In genomic region chr16:29852654-29853053, GRCh38 we compare ENCODE assay signal across 11 cellular contexts.
A peak's percentile ranks its signal among the peaks of the same experiment; 100 is the strongest.
DNase-seq lines count a peak whose midpoint lies in the region; TF ChIP-seq lines count a peak whose summit lies in the region.
"Had no signal": no experiment of that assay in that cellular context is flagged by ENCODE, and none has a peak within 500 bp of the region (broad histone marks: within the 10 kb centered on the region; RNA-seq: fewer than 3 reads in every experiment).

No MANE protein-coding gene starts in this region.

- no peak overlapping the region for H3K4me3 ChIP-seq in skeletal muscle cell (ENCODE audit: low read depth, low read length)

- DNase-seq in fibroblast of peridontal ligament (ENCODE audit: extremely low read depth): peak; percentile 54
- peak; percentile 33 for DNase-seq in skeletal muscle cell (ENCODE audit: low read depth)
- no peak for DNase-seq in NCI-H345 (lab: John Stamatoyannopoulos, UW)
- no peak for DNase-seq in NOMO-1 treated with DMSO at 0.1 percent for 48 hours (lab: John Stamatoyannopoulos, UW; ENCODE audit: unreplicated experiment)
- DNase-seq in NCI-H2171 treated with DMSO at 0.1 percent for 48 hours (lab: John Stamatoyannopoulos, UW): no peak
- DNase-seq: activated CD4-positive, CD25-positive, alpha-beta regulatory T cell treated with anti-CD3 and anti-CD28 coated beads, Interleukin-2, amount 50 U/mL, for 72 hours; activated gamma-delta T cell; naive B cell; NCI-H1930; stimulated activated CD4-positive, alpha-beta T cell treated with anti-CD3 and anti-CD28 coated beads, Interleukin-15, amount 100 ng/mL, for 24 hours had no signal

- no peak for TF ChIP-seq RAD21 in Ishikawa (IDR thresholded peaks at IDR 0.05; ENCODE audit: low read depth)

- TF ChIP-seq EP300 in Ishikawa (IDR thresholded peaks at IDR 0.05; ENCODE audit: borderline replicate concordance): no peak

TF ChIP-seq in Ishikawa, 13 proteins besides CTCF, POLR2A, EP300 and RAD21:
- TF ChIP-seq REST (IDR thresholded peaks at IDR 0.05; ENCODE audit: low read depth) (no peak), USF1 (IDR thresholded peaks at IDR 0.05) (peak; percentile 45; the same call in 1 of the 2 replicates)

Comparison
In these comparisons a context has a peak if more than half of its experiments do, and no peak if none do; other contexts are left out.
1. DNase-seq: peak in fibroblast of peridontal ligament (single experiment) and skeletal muscle cell (single experiment); none in NCI-H345 (single experiment), NOMO-1 treated with DMSO at 0.1 percent for 48 hours (single experiment) and NCI-H2171 treated with DMSO at 0.1 percent for 48 hours (single experiment).